In the genomic region with DNA sequence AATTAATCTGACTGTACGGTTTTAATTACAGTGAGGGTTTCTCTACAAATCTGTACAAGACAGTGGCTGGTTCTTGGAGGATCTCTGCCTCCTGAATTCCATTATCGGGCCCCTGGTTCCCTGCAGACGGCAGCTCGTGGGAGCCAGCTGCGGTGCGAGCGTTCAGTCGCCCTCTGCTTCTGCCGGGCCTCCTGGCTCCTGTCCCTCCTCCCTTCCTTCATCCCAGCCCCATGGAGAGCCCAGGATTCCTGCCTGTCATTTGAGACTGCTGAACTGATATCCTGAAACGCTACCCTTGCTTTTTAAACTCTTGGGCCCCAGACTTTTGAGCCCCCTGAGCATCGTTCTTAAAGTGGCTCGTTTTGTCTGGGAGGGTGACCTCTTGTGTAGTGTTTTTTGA, we compare ENCODE assay signal across 1 cellular context.
TF ChIP-seq lines count a peak whose summit lies in the region.

No MANE protein-coding gene starts in this region.

TF ChIP-seq in neural cell, 6 proteins besides CTCF, POLR2A, EP300 and RAD21 (continued from another document):
- TF ChIP-seq EZH2 (IDR thresholded peaks at IDR 0.05; ENCODE audit: borderline replicate concordance, insufficient read depth, low read length, poor library complexity, severe bottlenecking) = no peak
